21 cellular contexts compared by ENCODE assay signal in genomic region chr10:130990536-130990935, GRCh38.
"Had no signal": no experiment of that assay in that cellular context is flagged by ENCODE, and none has a peak within 500 bp of the region (broad histone marks: within the 10 kb centered on the region; RNA-seq: fewer than 3 reads in every experiment).

No MANE protein-coding gene starts in this region.

- FAIRE-seq: bronchial epithelial cell had no signal

- H3K9me3 Mint-ChIP-seq: activated naive CD4-positive, alpha-beta T cell treated with anti-CD3 and anti-CD28 coated beads for 36 hours; activated T-cell treated with anti-CD3 and anti-CD28 coated beads, Interleukin-2, amount 50 U/mL, for 72 hours; dendritic cell treated with granulocyte-macrophage colony-stimulating factor and Interleukin-4, amounts not matched to agents 40 ng/mL and 50 ng/mL, for 4 days; neural progenitor cell; stimulated activated effector memory CD8-positive, alpha-beta T cell treated with anti-CD3 and anti-CD28 coated beads, Interleukin-12 subunit alpha, Interleukin-12 subunit beta, amount 100 ng/mL, for 72 hours had no signal

- DNase-seq: activated CD4-positive, alpha-beta memory T cell treated with anti-CD3 and anti-CD28 coated beads, Interleukin-2, amount 10 ng/mL, durations not matched to agents 7 days and 5 days; activated CD4-positive, alpha-beta T cell treated with anti-CD3 and anti-CD28 coated beads for 4 hours; activated CD4-positive, CD25-positive, alpha-beta regulatory T cell; activated effector memory CD4-positive, alpha-beta T cell treated with Interleukin-2 at 50 U/mL for 16 hours; activated naive CD4-positive, alpha-beta T cell treated with anti-CD3 and anti-CD28 coated beads for 36 hours; activated T-cell treated with anti-CD3 and anti-CD28 coated beads, Interleukin-2, amount 50 U/mL, for 72 hours; effector CD8-positive, alpha-beta T cell; erythroblast; foreskin fibroblast; immature natural killer cell; left lung; naive thymus-derived CD8-positive, alpha-beta T cell; right lobe of liver; stimulated activated CD4-positive, alpha-beta T cell treated with anti-CD3 and anti-CD28 coated beads, Interleukin-2, amount 100 ng/mL, for 24 hours; stomach; trophoblast cell had no signal

- H3K4me1 Mint-ChIP-seq: activated CD4-positive, alpha-beta memory T cell treated with anti-CD3 and anti-CD28 coated beads, Interleukin-2, amount 10 ng/mL, durations not matched to agents 7 days and 5 days; immature natural killer cell; mesothelial cell of epicardium; stimulated activated effector memory CD8-positive, alpha-beta T cell treated with anti-CD3 and anti-CD28 coated beads, Interleukin-12 subunit alpha, Interleukin-12 subunit beta, amount 100 ng/mL, for 72 hours had no signal

- H3K27me3 Mint-ChIP-seq: activated CD4-positive, alpha-beta memory T cell treated with anti-CD3 and anti-CD28 coated beads, Interleukin-2, amount 10 ng/mL, durations not matched to agents 7 days and 5 days; dendritic cell treated with granulocyte-macrophage colony-stimulating factor and Interleukin-4, amounts not matched to agents 40 ng/mL and 50 ng/mL, for 4 days had no signal

- H3K27ac Mint-ChIP-seq: activated CD4-positive, alpha-beta memory T cell treated with anti-CD3 and anti-CD28 coated beads, Interleukin-2, amount 10 ng/mL, durations not matched to agents 7 days and 5 days; activated naive CD4-positive, alpha-beta T cell treated with anti-CD3 and anti-CD28 coated beads for 36 hours; activated T-cell treated with anti-CD3 and anti-CD28 coated beads, Interleukin-2, amount 50 U/mL, for 72 hours; dendritic cell treated with granulocyte-macrophage colony-stimulating factor and Interleukin-4, amounts not matched to agents 40 ng/mL and 50 ng/mL, for 4 days; immature natural killer cell; mesothelial cell of epicardium; naive thymus-derived CD8-positive, alpha-beta T cell; stimulated activated effector memory CD8-positive, alpha-beta T cell treated with anti-CD3 and anti-CD28 coated beads, Interleukin-12 subunit alpha, Interleukin-12 subunit beta, amount 100 ng/mL, for 72 hours had no signal

- H3K36me3 Mint-ChIP-seq: immature natural killer cell; mesothelial cell of epicardium; naive thymus-derived CD8-positive, alpha-beta T cell; neural progenitor cell; stimulated activated effector memory CD8-positive, alpha-beta T cell treated with anti-CD3 and anti-CD28 coated beads, Interleukin-12 subunit alpha, Interleukin-12 subunit beta, amount 100 ng/mL, for 72 hours had no signal

- H3K4me3 Mint-ChIP-seq: activated CD4-positive, alpha-beta memory T cell treated with anti-CD3 and anti-CD28 coated beads, Interleukin-2, amount 10 ng/mL, durations not matched to agents 7 days and 5 days; activated naive CD4-positive, alpha-beta T cell treated with anti-CD3 and anti-CD28 coated beads for 36 hours; activated T-cell treated with anti-CD3 and anti-CD28 coated beads, Interleukin-2, amount 50 U/mL, for 72 hours; dendritic cell treated with granulocyte-macrophage colony-stimulating factor and Interleukin-4, amounts not matched to agents 40 ng/mL and 50 ng/mL, for 4 days; immature natural killer cell; mesothelial cell of epicardium; naive thymus-derived CD8-positive, alpha-beta T cell; neural progenitor cell; stimulated activated effector memory CD8-positive, alpha-beta T cell treated with anti-CD3 and anti-CD28 coated beads, Interleukin-12 subunit alpha, Interleukin-12 subunit beta, amount 100 ng/mL, for 72 hours had no signal
